ENCODE assay signal across 8 cellular contexts in genomic region chr7:30983042-30983913, GRCh38. TPM values are rescaled to one million over a fixed set of nuclear protein-coding genes. Genes with fewer than 3 reads are reported as not detected.
DNase-seq lines count a peak whose midpoint lies in the region; ATAC-seq and TF ChIP-seq lines count a peak whose summit lies in the region.

No MANE protein-coding gene starts in this region.

- ATAC-seq in GM18508 (IDR thresholded peaks at IDR 0.05; ENCODE audit: insufficient read depth, unreplicated experiment) (peak; percentile 88), HG02970 (IDR thresholded peaks at IDR 0.05; ENCODE audit: low FRiP score, unreplicated experiment) (peak; percentile 75)

- peak; percentile 81 for DNase-seq in ACHN
- DNase-seq in NCI-H2081 (lab: John Stamatoyannopoulos, UW), result peak; percentile 85 to 86
- peak; percentile 38 for DNase-seq in UCSD-AML1 (lab: John Stamatoyannopoulos, UW; ENCODE audit: unreplicated experiment)
- peak; percentile 74 for DNase-seq in brain microvascular endothelial cell
- peak; percentile 49 to 54 (median 54) for DNase-seq in immature natural killer cell
- DNase-seq in stimulated activated CD4-positive, alpha-beta T cell treated with anti-CD3 and anti-CD28 coated beads, Interleukin-15, amount 100 ng/mL, for 24 hours, result peak; percentile 83

- TF ChIP-seq CTCF in brain microvascular endothelial cell (IDR thresholded peaks at IDR 0.05; ENCODE audit: low read depth, low read length, missing control alignments), result peak; percentile 95

- peaks cover 0 to 9% (median 5%) of the 10 kb centered on the region in 3 donors for H3K27me3 Mint-ChIP-seq in immature natural killer cell (ENCODE audit: low read depth in 3 of 3)

- peaks cover 4 to 5% of the 10 kb centered on the region in 2 donors for H3K4me1 Mint-ChIP-seq in immature natural killer cell

- H3K27ac ChIP-seq in brain microvascular endothelial cell, result no peak overlapping the region

- H3K27me3 ChIP-seq in brain microvascular endothelial cell (replicated peaks), result peaks cover 5% of the 10 kb centered on the region

- H3K4me3 ChIP-seq in brain microvascular endothelial cell (ENCODE audit: low read depth, low read length), result no peak overlapping the region

- no peak overlapping the region for H3K4me3 Mint-ChIP-seq in immature natural killer cell

- no peaks in the 10 kb centered on the region for H3K36me3 Mint-ChIP-seq in immature natural killer cell

- H3K9me3 Mint-ChIP-seq in immature natural killer cell, result no peaks in the 10 kb centered on the region

- in situ Hi-C loops in ACHN (cut with HindIII; ENCODE audit: low pct_ligation_motif_present, low pct_unique_long_range_greater_than_20kb, low sequenced_read_pairs) (loop anchor here (25.0 kb wide), 1 partner anchor 129 kb away; no protein-coding TSS in a partner anchor), brain microvascular endothelial cell (cut with HindIII; ENCODE audit: low pct_ligation_motif_present, low sequenced_read_pairs) (no loop called here)

- H3K36me3 ChIP-seq in brain microvascular endothelial cell (replicated peaks), result no peaks in the 10 kb centered on the region

- no peak overlapping the region for H3K27ac Mint-ChIP-seq in immature natural killer cell

RNA-seq across cellular contexts. Expression of gene GHRHR, which starts 19.5 kb away (rescaled TPM):
- polyA plus RNA-seq in immature natural killer cell, result not detected
